In the genomic region with DNA sequence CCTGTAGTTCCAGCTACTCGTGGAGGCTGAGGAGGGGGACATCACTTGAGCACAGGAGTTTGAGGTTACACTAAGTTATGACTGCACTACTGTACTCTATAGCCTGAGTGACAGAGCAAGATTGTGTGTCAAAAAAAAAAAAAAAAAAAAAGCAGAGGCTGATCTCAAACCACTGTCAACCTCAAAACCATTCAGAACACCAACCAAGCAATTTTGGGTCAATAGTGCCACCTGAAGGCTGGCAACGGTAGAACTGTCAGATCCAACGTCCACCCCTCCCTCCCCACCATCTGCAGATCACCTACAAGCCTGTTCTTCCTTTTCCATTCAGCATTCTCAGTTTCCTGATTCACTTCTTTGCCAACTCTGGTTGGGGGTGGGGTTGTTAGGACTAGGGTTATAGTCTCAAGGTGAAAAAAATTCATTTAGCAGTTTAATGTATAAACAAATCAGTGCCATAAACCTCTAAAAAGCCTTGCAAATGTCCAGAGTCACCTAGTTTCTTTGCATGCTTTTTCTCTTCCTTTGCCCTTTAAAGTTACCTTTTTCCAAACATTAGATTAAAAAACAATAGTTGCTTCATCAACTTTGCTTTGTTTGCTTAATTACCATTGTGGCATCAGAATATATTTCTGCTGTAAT, we compare ENCODE assay signal across 8 cellular contexts. TPM values are rescaled to one million over a fixed set of nuclear protein-coding genes. Genes with fewer than 3 reads are reported as not detected.
DNase-seq lines count a peak whose midpoint lies in the region; ATAC-seq and TF ChIP-seq lines count a peak whose summit lies in the region.

No MANE protein-coding gene starts in this region.

- H3K4me3 Mint-ChIP-seq in mesothelial cell of epicardium, result no peak overlapping the region

- peak; percentile 11 for DNase-seq in NK-92 treated with Interleukin-12 subunit alpha and Interleukin-12 subunit beta, amount 100 ng/mL, for 24 hours (lab: John Stamatoyannopoulos, UW)
- DNase-seq in NK-92 (lab: John Stamatoyannopoulos, UW; ENCODE audit: unreplicated experiment) (no peak), NCI-H446 (lab: John Stamatoyannopoulos, UW) (peak; percentile 30 to 75), dedifferentiated amniotic fluid mesenchymal stem cell (ENCODE audit: extremely low spot score) (peak; percentile 57), mesothelial cell of epicardium (ENCODE audit: low spot score in 2 of 2, unreplicated experiment in 2 of 2) (peak in 1 of 2 experiments; percentile 54)
- DNase-seq in activated CD4-positive, alpha-beta T cell treated with anti-CD3 and anti-CD28 coated beads, Interleukin-2, amount 50 U/mL, for 1 hour, result peak; percentile 74
- DNase-seq in stimulated activated CD8-positive, alpha-beta memory T cell treated with anti-CD3 and anti-CD28 coated beads, Interleukin-4, amount 100 ng/mL, for 48 hours, result peak; percentile 80

- ATAC-seq in HG03108 (IDR thresholded peaks at IDR 0.05; ENCODE audit: unreplicated experiment), result peak; percentile 24

- peaks cover 7% of the 10 kb centered on the region for H3K9me3 Mint-ChIP-seq in mesothelial cell of epicardium

- H3K4me1 Mint-ChIP-seq in mesothelial cell of epicardium, result peaks cover 14% of the 10 kb centered on the region

- H3K27ac Mint-ChIP-seq in mesothelial cell of epicardium, result no peak overlapping the region

- TF ChIP-seq CTCF in mesothelial cell of epicardium (IDR thresholded peaks at IDR 0.05; ENCODE audit: unreplicated experiment), result peak; percentile 45

- H3K36me3 Mint-ChIP-seq in mesothelial cell of epicardium, result peaks cover 8% of the 10 kb centered on the region

- H3K27me3 Mint-ChIP-seq in mesothelial cell of epicardium (ENCODE audit: low read depth), result peaks cover 11% of the 10 kb centered on the region

RNA-seq across cellular contexts. Expression of a gene that starts 2.6 kb away (rescaled TPM):
- 41.5 to 42.2 TPM (median 41.6 TPM) in 3 replicates for total RNA-seq in mesothelial cell of epicardium
